19 cellular contexts compared by ENCODE assay signal in genomic region chr2:29278964-29279363, GRCh38.
"Had no signal": no experiment of that assay in that cellular context is flagged by ENCODE, and none has a peak within 500 bp of the region (broad histone marks: within the 10 kb centered on the region; RNA-seq: fewer than 3 reads in every experiment).

No MANE protein-coding gene starts in this region.

- H3K9me3 Mint-ChIP-seq: activated CD4-positive, alpha-beta memory T cell treated with anti-CD3 and anti-CD28 coated beads for 36 hours; activated CD4-positive, alpha-beta T cell treated with anti-CD3 and anti-CD28 coated beads, Interleukin-2, amount 10 ng/mL, durations not matched to agents 24 days and 14 days; activated T-cell treated with anti-CD3 and anti-CD28 coated beads, Interleukin-2, amount 50 U/mL, for 4 hours; activated T-helper 17 cell treated with anti-CD3 and anti-CD28 coated beads, Interleukin-2, amount 50 U/mL, for 72 hours had no signal

- DNase-seq: activated CD4-positive, alpha-beta memory T cell treated with anti-CD3 and anti-CD28 coated beads for 36 hours; activated CD4-positive, alpha-beta T cell treated with anti-CD3 and anti-CD28 coated beads for 36 hours; activated CD4-positive, alpha-beta T cell treated with anti-CD3 and anti-CD28 coated beads, Interleukin-2, amount 10 ng/mL, durations not matched to agents 24 days and 14 days; activated CD4-positive, CD25-positive, alpha-beta regulatory T cell; activated CD4-positive, CD25-positive, alpha-beta regulatory T cell treated with anti-CD3 and anti-CD28 coated beads, Interleukin-2, amount 50 U/mL, for 72 hours; activated effector memory CD4-positive, alpha-beta T cell treated with Interleukin-2 at 50 U/mL for 16 hours; activated gamma-delta T cell treated with Interleukin-2 at 50 U/mL for 16 hours; activated naive CD4-positive, alpha-beta T cell treated with anti-CD3 and anti-CD28 coated beads, Interleukin-2, amount 50 U/mL, for 16 hours; activated naive CD4-positive, alpha-beta T cell treated with Interleukin-2 at 50 U/mL for 16 hours; activated T-cell treated with anti-CD3 and anti-CD28 coated beads, Interleukin-2, amount 50 U/mL, for 4 hours; amniotic stem cell; caudate nucleus; colonic mucosa; effector CD8-positive, alpha-beta T cell; foreskin fibroblast; T-helper 2 cell had no signal

- H3K27ac ChIP-seq: colonic mucosa had no signal

- H3K36me3 Mint-ChIP-seq: activated CD4-positive, alpha-beta memory T cell treated with anti-CD3 and anti-CD28 coated beads for 36 hours; activated naive CD8-positive, alpha-beta T cell had no signal

- H3K4me1 Mint-ChIP-seq: activated CD4-positive, alpha-beta T cell treated with anti-CD3 and anti-CD28 coated beads for 36 hours; activated CD4-positive, alpha-beta T cell treated with anti-CD3 and anti-CD28 coated beads, Interleukin-2, amount 10 ng/mL, durations not matched to agents 24 days and 14 days; activated T-helper 17 cell treated with anti-CD3 and anti-CD28 coated beads, Interleukin-2, amount 50 U/mL, for 72 hours had no signal

- H3K36me3 ChIP-seq: colonic mucosa had no signal

- H3K4me3 ChIP-seq: colonic mucosa had no signal

- H3K4me3 Mint-ChIP-seq: activated CD4-positive, alpha-beta memory T cell treated with anti-CD3 and anti-CD28 coated beads for 36 hours; activated CD4-positive, alpha-beta T cell treated with anti-CD3 and anti-CD28 coated beads for 36 hours; activated CD4-positive, alpha-beta T cell treated with anti-CD3 and anti-CD28 coated beads, Interleukin-2, amount 10 ng/mL, durations not matched to agents 24 days and 14 days; activated naive CD8-positive, alpha-beta T cell; activated T-cell treated with anti-CD3 and anti-CD28 coated beads, Interleukin-2, amount 50 U/mL, for 4 hours; activated T-helper 17 cell treated with anti-CD3 and anti-CD28 coated beads, Interleukin-2, amount 50 U/mL, for 72 hours had no signal

- ATAC-seq: activated CD4-positive, alpha-beta T cell treated with anti-CD3 and anti-CD28 coated beads for 36 hours; activated T-cell treated with anti-CD3 and anti-CD28 coated beads, Interleukin-2, amount 50 U/mL, for 4 hours; activated T-helper 17 cell treated with anti-CD3 and anti-CD28 coated beads, Interleukin-2, amount 50 U/mL, for 72 hours; esophagus mucosa had no signal

- H3K27ac Mint-ChIP-seq: activated CD4-positive, alpha-beta memory T cell treated with anti-CD3 and anti-CD28 coated beads for 36 hours; activated CD4-positive, alpha-beta T cell treated with anti-CD3 and anti-CD28 coated beads for 36 hours; activated CD4-positive, alpha-beta T cell treated with anti-CD3 and anti-CD28 coated beads, Interleukin-2, amount 10 ng/mL, durations not matched to agents 24 days and 14 days; activated naive CD8-positive, alpha-beta T cell; activated T-helper 17 cell treated with anti-CD3 and anti-CD28 coated beads, Interleukin-2, amount 50 U/mL, for 72 hours had no signal

- H3K9me3 ChIP-seq: colonic mucosa had no signal

- H3K27me3 ChIP-seq: colonic mucosa had no signal
